ENCODE assay signal across 1 cellular context in genomic region chr17:73257516-73257915, GRCh38.
TF ChIP-seq lines count a peak whose summit lies in the region.

No MANE protein-coding gene starts in this region.

TF ChIP-seq in H1, 55 proteins besides CTCF, POLR2A, EP300 and RAD21:
- TF ChIP-seq SP1 (IDR thresholded peaks at IDR 0.05; ENCODE audit: low read depth, low read length) = no peak
- no peak for TF ChIP-seq FOSL1 (IDR thresholded peaks at IDR 0.05; ENCODE audit: insufficient read depth, low read depth, low read length)
- no peak for TF ChIP-seq KDM5A (IDR thresholded peaks at IDR 0.05; ENCODE audit: low read length)
- TF ChIP-seq CTBP2 (IDR thresholded peaks at IDR 0.05; ENCODE audit: borderline replicate concordance, insufficient read depth, insufficient read length, low read length) = no peak
- no peak for TF ChIP-seq USF2 (IDR thresholded peaks at IDR 0.05; ENCODE audit: low read length)
- TF ChIP-seq HDAC6 (IDR thresholded peaks at IDR 0.05; ENCODE audit: low read depth, low read length) = no peak
- no peak for TF ChIP-seq SUZ12 (IDR thresholded peaks at IDR 0.05; ENCODE audit: low read length)
- no peak for TF ChIP-seq SAP30 (IDR thresholded peaks at IDR 0.05; ENCODE audit: insufficient read depth, insufficient replicate concordance, low read length)
- TF ChIP-seq SRF (IDR thresholded peaks at IDR 0.05; ENCODE audit: low read depth, low read length) = no peak
- no peak for TF ChIP-seq PHF8 (conservative IDR thresholded peaks at IDR 0.05; ENCODE audit: low read depth, low read length)
- TF ChIP-seq RNF2 (IDR thresholded peaks at IDR 0.05; ENCODE audit: borderline replicate concordance, low read depth, low read length, missing control alignments, poor library complexity, severe bottlenecking) = no peak
TF ChIP-seq in H1: peak in this region for 0.
